ENCODE assay signal across 2 cellular contexts in the genomic region with DNA sequence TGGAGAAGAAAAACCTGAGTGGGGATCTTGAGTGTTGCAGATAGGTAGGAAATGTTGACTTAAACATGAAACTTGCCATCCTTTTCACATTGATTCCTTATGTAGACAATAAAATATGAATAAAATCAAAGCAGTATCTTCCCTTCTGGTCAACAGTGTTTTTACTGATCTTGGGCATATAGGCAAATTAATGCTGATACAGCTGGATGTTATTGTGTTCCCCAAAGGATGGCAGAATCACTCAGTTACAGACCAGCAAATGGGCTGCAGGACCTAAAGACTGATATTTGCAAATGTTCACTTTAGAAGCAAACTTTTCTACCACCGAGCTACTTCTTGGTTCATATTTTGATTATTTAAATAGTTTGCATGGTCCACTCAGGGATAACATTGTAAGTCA.
TF ChIP-seq lines count a peak whose summit lies in the region.

No MANE protein-coding gene starts in this region.

TF ChIP-seq in A549, 52 proteins besides CTCF, POLR2A, EP300 and RAD21:
- TF ChIP-seq RFX5 (IDR thresholded peaks at IDR 0.05): no peak
- peak; percentile 65 for TF ChIP-seq MAFK (IDR thresholded peaks at IDR 0.05; ENCODE audit: partially characterized antibody)

TF ChIP-seq in K562, 482 proteins besides CTCF, POLR2A, EP300 and RAD21:
- TF ChIP-seq, protein P1, sequence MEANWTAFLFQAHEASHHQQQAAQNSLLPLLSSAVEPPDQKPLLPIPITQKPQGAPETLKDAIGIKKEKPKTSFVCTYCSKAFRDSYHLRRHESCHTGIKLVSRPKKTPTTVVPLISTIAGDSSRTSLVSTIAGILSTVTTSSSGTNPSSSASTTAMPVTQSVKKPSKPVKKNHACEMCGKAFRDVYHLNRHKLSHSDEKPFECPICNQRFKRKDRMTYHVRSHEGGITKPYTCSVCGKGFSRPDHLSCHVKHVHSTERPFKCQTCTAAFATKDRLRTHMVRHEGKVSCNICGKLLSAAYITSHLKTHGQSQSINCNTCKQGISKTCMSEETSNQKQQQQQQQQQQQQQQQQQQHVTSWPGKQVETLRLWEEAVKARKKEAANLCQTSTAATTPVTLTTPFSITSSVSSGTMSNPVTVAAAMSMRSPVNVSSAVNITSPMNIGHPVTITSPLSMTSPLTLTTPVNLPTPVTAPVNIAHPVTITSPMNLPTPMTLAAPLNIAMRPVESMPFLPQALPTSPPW (CRISPR knock-in tag; IDR thresholded peaks at IDR 0.05): no peak
- TF ChIP-seq, protein P2, sequence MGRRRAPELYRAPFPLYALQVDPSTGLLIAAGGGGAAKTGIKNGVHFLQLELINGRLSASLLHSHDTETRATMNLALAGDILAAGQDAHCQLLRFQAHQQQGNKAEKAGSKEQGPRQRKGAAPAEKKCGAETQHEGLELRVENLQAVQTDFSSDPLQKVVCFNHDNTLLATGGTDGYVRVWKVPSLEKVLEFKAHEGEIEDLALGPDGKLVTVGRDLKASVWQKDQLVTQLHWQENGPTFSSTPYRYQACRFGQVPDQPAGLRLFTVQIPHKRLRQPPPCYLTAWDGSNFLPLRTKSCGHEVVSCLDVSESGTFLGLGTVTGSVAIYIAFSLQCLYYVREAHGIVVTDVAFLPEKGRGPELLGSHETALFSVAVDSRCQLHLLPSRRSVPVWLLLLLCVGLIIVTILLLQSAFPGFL (CRISPR knock-in tag; IDR thresholded peaks at IDR 0.05): no peak
- TF ChIP-seq ZNF785 (CRISPR knock-in tag; IDR thresholded peaks at IDR 0.05) (no peak), RBFOX2 (IDR thresholded peaks at IDR 0.05; ENCODE audit: low read depth, low read length) (no peak), C11orf30 (IDR thresholded peaks at IDR 0.05; ENCODE audit: low read depth) (peak; percentile 27; the same call in 1 of the 2 replicates), ASH1L (IDR thresholded peaks at IDR 0.05; ENCODE audit: borderline replicate concordance, low read depth, partially characterized antibody) (no peak), ZNF311 (CRISPR knock-in tag; IDR thresholded peaks at IDR 0.05) (no peak), ZNF316 (IDR thresholded peaks at IDR 0.05) (peak; percentile 58; the same call in 1 of the 2 replicates), RCOR1 (IDR thresholded peaks at IDR 0.05; ENCODE audit: borderline replicate concordance in 1 of 2, low read depth in 2 of 2, low read length in 2 of 2) (no peak), MYC (IDR thresholded peaks at IDR 0.05; ENCODE audit: low read depth, low read length) (no peak), MYC (CRISPR knock-in tag; IDR thresholded peaks at IDR 0.05; ENCODE audit: borderline replicate concordance, low read depth) (no peak), KHSRP (IDR thresholded peaks at IDR 0.05) (no peak), PHF8 (IDR thresholded peaks at IDR 0.05; ENCODE audit: borderline replicate concordance, low read length) (no peak), MAFF (IDR thresholded peaks at IDR 0.05; ENCODE audit: low read length) (peak; percentile 17; the same call in 1 of the 2 replicates)
- TF ChIP-seq, protein P3, sequence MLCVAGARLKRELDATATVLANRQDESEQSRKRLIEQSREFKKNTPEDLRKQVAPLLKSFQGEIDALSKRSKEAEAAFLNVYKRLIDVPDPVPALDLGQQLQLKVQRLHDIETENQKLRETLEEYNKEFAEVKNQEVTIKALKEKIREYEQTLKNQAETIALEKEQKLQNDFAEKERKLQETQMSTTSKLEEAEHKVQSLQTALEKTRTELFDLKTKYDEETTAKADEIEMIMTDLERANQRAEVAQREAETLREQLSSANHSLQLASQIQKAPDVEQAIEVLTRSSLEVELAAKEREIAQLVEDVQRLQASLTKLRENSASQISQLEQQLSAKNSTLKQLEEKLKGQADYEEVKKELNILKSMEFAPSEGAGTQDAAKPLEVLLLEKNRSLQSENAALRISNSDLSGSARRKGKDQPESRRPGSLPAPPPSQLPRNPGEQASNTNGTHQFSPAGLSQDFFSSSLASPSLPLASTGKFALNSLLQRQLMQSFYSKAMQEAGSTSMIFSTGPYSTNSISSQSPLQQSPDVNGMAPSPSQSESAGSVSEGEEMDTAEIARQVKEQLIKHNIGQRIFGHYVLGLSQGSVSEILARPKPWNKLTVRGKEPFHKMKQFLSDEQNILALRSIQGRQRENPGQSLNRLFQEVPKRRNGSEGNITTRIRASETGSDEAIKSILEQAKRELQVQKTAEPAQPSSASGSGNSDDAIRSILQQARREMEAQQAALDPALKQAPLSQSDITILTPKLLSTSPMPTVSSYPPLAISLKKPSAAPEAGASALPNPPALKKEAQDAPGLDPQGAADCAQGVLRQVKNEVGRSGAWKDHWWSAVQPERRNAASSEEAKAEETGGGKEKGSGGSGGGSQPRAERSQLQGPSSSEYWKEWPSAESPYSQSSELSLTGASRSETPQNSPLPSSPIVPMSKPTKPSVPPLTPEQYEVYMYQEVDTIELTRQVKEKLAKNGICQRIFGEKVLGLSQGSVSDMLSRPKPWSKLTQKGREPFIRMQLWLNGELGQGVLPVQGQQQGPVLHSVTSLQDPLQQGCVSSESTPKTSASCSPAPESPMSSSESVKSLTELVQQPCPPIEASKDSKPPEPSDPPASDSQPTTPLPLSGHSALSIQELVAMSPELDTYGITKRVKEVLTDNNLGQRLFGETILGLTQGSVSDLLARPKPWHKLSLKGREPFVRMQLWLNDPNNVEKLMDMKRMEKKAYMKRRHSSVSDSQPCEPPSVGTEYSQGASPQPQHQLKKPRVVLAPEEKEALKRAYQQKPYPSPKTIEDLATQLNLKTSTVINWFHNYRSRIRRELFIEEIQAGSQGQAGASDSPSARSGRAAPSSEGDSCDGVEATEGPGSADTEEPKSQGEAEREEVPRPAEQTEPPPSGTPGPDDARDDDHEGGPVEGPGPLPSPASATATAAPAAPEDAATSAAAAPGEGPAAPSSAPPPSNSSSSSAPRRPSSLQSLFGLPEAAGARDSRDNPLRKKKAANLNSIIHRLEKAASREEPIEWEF (CRISPR knock-in tag; IDR thresholded peaks at IDR 0.05): no peak
- TF ChIP-seq, protein P4, sequence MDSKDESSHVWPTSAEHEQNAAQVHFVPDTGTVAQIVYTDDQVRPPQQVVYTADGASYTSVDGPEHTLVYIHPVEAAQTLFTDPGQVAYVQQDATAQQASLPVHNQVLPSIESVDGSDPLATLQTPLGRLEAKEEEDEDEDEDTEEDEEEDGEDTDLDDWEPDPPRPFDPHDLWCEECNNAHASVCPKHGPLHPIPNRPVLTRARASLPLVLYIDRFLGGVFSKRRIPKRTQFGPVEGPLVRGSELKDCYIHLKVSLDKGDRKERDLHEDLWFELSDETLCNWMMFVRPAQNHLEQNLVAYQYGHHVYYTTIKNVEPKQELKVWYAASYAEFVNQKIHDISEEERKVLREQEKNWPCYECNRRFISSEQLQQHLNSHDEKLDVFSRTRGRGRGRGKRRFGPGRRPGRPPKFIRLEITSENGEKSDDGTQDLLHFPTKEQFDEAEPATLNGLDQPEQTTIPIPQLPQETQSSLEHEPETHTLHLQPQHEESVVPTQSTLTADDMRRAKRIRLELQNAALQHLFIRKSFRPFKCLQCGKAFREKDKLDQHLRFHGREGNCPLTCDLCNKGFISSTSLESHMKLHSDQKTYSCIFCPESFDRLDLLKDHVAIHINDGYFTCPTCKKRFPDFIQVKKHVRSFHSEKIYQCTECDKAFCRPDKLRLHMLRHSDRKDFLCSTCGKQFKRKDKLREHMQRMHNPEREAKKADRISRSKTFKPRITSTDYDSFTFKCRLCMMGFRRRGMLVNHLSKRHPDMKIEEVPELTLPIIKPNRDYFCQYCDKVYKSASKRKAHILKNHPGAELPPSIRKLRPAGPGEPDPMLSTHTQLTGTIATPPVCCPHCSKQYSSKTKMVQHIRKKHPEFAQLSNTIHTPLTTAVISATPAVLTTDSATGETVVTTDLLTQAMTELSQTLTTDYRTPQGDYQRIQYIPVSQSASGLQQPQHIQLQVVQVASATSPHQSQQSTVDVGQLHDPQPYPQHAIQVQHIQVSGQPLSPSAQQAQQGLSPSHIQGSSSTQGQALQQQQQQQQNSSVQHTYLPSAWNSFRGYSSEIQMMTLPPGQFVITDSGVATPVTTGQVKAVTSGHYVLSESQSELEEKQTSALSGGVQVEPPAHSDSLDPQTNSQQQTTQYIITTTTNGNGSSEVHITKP (IDR thresholded peaks at IDR 0.05; ENCODE audit: partially characterized antibody): no peak
TF ChIP-seq in K562: peak in this region for 3.
